Comparison of ENCODE assay signal across 16 cellular contexts in the genomic region with DNA sequence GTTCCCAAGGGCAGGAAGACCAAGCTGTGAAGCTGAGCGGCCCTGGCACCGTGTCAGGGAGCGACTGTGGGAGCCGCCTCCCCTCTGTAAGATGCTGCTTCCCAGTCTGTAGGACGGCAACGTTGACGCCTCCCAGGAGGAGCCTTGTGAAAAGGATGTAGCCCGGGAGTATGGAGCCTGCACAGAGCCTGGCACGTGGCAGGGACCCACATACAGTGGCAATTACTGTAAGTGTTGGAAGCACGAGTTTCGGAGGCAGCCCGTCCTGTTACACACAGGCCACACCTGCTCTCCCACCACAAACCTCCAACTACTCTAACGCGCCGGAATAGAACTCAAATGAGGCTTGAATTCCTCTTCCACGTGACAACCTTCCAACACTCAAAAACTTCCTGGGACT. TPM values are rescaled to one million over a fixed set of nuclear protein-coding genes. Genes with fewer than 3 reads are reported as not detected.
A peak's percentile ranks its signal among the peaks of the same experiment; 100 is the strongest.
DNase-seq lines count a peak whose midpoint lies in the region; ATAC-seq, FAIRE-seq and TF ChIP-seq lines count a peak whose summit lies in the region.
"Had no signal": no experiment of that assay in that cellular context is flagged by ENCODE, and none has a peak within 500 bp of the region (broad histone marks: within the 10 kb centered on the region; RNA-seq: fewer than 3 reads in every experiment).

No MANE protein-coding gene starts in this region.

- BruUV-seq in PC-3 (replicated peaks; lab: Mats Ljungman, UMichigan): no TSS peak

- H3F3A ChIP-seq in Loucy (ENCODE audit: low read depth): no peaks in the 10 kb centered on the region
- no peaks in the 10 kb centered on the region for H3F3A ChIP-seq in PC-3 (ENCODE audit: low read length, unreplicated experiment)

- DNase-seq in lower lobe of right lung (no peak), stomach (no peak), H54 (ENCODE audit: insufficient read length, low spot score) (no peak), PC-3 (no peak)
- DNase-seq: CD4-positive, alpha-beta memory T cell; GF-D8; NCI-H1436; NCI-H2029; NCI-H524; SHP77; SK-N-SH had no signal

- no peaks in the 10 kb centered on the region for H3K27me3 Mint-ChIP-seq in activated T-helper 17 cell treated with anti-CD3 and anti-CD28 coated beads, Interleukin-2, amount 50 U/mL, for 72 hours
- H3K27me3 Mint-ChIP-seq: CD4-positive, alpha-beta memory T cell had no signal

- H4K20me1 ChIP-seq in Loucy (ENCODE audit: insufficient read depth, low read length, poor library complexity, severe bottlenecking) (no peaks in the 10 kb centered on the region), PC-3 (ENCODE audit: low read length) (no peaks in the 10 kb centered on the region)

- no peak for TF ChIP-seq EP300 in stomach (IDR thresholded peaks at IDR 0.05)

- H3K9me2 ChIP-seq in Loucy (replicated peaks; ENCODE audit: low read depth, low read length) (no peaks in the 10 kb centered on the region), PC-3 (replicated peaks; ENCODE audit: low read length) (no peaks in the 10 kb centered on the region)
- H3K9me2 ChIP-seq: SK-N-SH had no signal

- H3K9ac ChIP-seq in Loucy (ENCODE audit: low read depth, low read length, poor library complexity, severe bottlenecking) (no peak overlapping the region), PC-3 (ENCODE audit: low read length) (no peak overlapping the region)
- H3K9ac ChIP-seq: SK-N-SH had no signal

- POLR2A ChIA-PET in PC-3 (lab: Charles Lee; ENCODE audit: unreplicated experiment): no interaction called here

- WGBS in stomach, 5 donors: 77 to 85% (median 80%) methylated on average over 8 to 15 of the region's 16 CpGs

- no peaks in the 10 kb centered on the region for H3K9me3 Mint-ChIP-seq in activated T-helper 17 cell treated with anti-CD3 and anti-CD28 coated beads, Interleukin-2, amount 50 U/mL, for 72 hours

- no peak overlapping the region for H3K4me3 Mint-ChIP-seq in activated T-helper 17 cell treated with anti-CD3 and anti-CD28 coated beads, Interleukin-2, amount 50 U/mL, for 72 hours
- H3K4me3 Mint-ChIP-seq: CD4-positive, alpha-beta memory T cell; GM23338 had no signal

- no peak for ATAC-seq in activated T-helper 17 cell treated with anti-CD3 and anti-CD28 coated beads, Interleukin-2, amount 50 U/mL, for 72 hours (replicated peaks)
- ATAC-seq in lower lobe of right lung (no peak), GM19324 (IDR thresholded peaks at IDR 0.05; ENCODE audit: low FRiP score, unreplicated experiment) (no peak), PC-3 (no peak)
- ATAC-seq: GM23338 had no signal

- intact Hi-C loops in lower lobe of right lung (cut with DNase I) (no loop called here), stomach (cut with DNase I; ENCODE audit: low total_unique reads) (no loop called here), PC-3 (cut with micrococcal nuclease) (no loop called here)

- TF ChIP-seq POLR2A in stomach (IDR thresholded peaks at IDR 0.05) (no peak), H54 (IDR thresholded peaks at IDR 0.05; ENCODE audit: low read depth, low read length) (no peak)

- H3K27ac Mint-ChIP-seq in activated T-helper 17 cell treated with anti-CD3 and anti-CD28 coated beads, Interleukin-2, amount 50 U/mL, for 72 hours: peak overlapping the region; percentile 28
- H3K27ac Mint-ChIP-seq: GM23338 had no signal

- H3K4me1 ChIP-seq in Loucy (ENCODE audit: insufficient read depth, low read length, poor library complexity, severe bottlenecking): peaks cover 13% of the 10 kb centered on the region
- H3K4me1 ChIP-seq in lower lobe of right lung: peaks cover 43% of the 10 kb centered on the region
- peaks cover 31 to 94% (median 78%) of the 10 kb centered on the region in 4 donors for H3K4me1 ChIP-seq in stomach
- H3K4me1 ChIP-seq in PC-3 (ENCODE audit: insufficient read depth, low read length): peaks cover 16% of the 10 kb centered on the region; the same call in 1 of the 2 replicates

- H3K4me3 ChIP-seq in Loucy (ENCODE audit: low read length, poor library complexity, severe bottlenecking) (no peak overlapping the region), lower lobe of right lung (no peak overlapping the region), stomach (no peak overlapping the region), PC-3 (ENCODE audit: low read length) (no peak overlapping the region)
- H3K4me3 ChIP-seq: GM23338 had no signal

- H3K36me3 Mint-ChIP-seq in activated T-helper 17 cell treated with anti-CD3 and anti-CD28 coated beads, Interleukin-2, amount 50 U/mL, for 72 hours (ENCODE audit: low read depth): no peaks in the 10 kb centered on the region

- TF ChIP-seq CTCF in Loucy (conservative IDR thresholded peaks at IDR 0.05; ENCODE audit: low read length) (no peak), lower lobe of right lung (IDR thresholded peaks at IDR 0.05) (no peak), stomach (IDR thresholded peaks at IDR 0.05) (no peak), PC-3 (conservative IDR thresholded peaks at IDR 0.05; ENCODE audit: low read depth, low read length) (no peak)

- H3K4me2 ChIP-seq in Loucy (ENCODE audit: low read depth, low read length, poor library complexity, severe bottlenecking): peak overlapping the region; percentile 30
- no peak overlapping the region for H3K4me2 ChIP-seq in PC-3 (ENCODE audit: low read length)
- H3K4me2 ChIP-seq: GM23338, SK-N-SH had no signal

- FAIRE-seq in H54 (lab: Jason Lieb, UNC): no peak
- FAIRE-seq: GM12892 had no signal

- H3K27ac ChIP-seq in lower lobe of right lung (peak overlapping the region; percentile 93), stomach (peak overlapping the region; percentile 37 to 98 (median 81)), PC-3 (ENCODE audit: low read length) (no peak overlapping the region)

- H3K36me3 ChIP-seq in Loucy (ENCODE audit: insufficient read depth, low read length) (no peaks in the 10 kb centered on the region), lower lobe of right lung (peaks cover 14% of the 10 kb centered on the region), stomach (peaks cover 0 to 18% (median 5%) of the 10 kb centered on the region in 4 donors), PC-3 (ENCODE audit: low read depth, low read length) (no peaks in the 10 kb centered on the region)

- peaks cover 9% of the 10 kb centered on the region for H3K4me1 Mint-ChIP-seq in activated T-helper 17 cell treated with anti-CD3 and anti-CD28 coated beads, Interleukin-2, amount 50 U/mL, for 72 hours

- H3K27me3 ChIP-seq in Loucy (ENCODE audit: insufficient read depth, low read length, poor library complexity, severe bottlenecking): no peaks in the 10 kb centered on the region
- no peaks in the 10 kb centered on the region for H3K27me3 ChIP-seq in lower lobe of right lung (ENCODE audit: low read depth)
- H3K27me3 ChIP-seq in stomach: no peaks in the 10 kb centered on the region
- H3K27me3 ChIP-seq in PC-3 (ENCODE audit: low read length): no peaks in the 10 kb centered on the region

- H2AFZ ChIP-seq in Loucy (ENCODE audit: low read length): no peak overlapping the region
- no peak overlapping the region for H2AFZ ChIP-seq in PC-3 (ENCODE audit: low read length)
- H2AFZ ChIP-seq: GM23338 had no signal

- CTCF ChIA-PET in PC-3 (lab: Charles Lee): no interaction called here

- H3K79me2 ChIP-seq in Loucy (ENCODE audit: insufficient read depth, low read length): peaks cover 88% of the 10 kb centered on the region
- H3K79me2 ChIP-seq in PC-3 (ENCODE audit: low read length): peaks cover 81% of the 10 kb centered on the region

- 0 out of 2 replicates have a peak, but pooled peaks cover 6% of the 10 kb centered on the region for H3K9me3 ChIP-seq in Loucy (ENCODE audit: insufficient read depth, low read depth, low read length)
- H3K9me3 ChIP-seq in lower lobe of right lung: no peaks in the 10 kb centered on the region
- no peaks in the 10 kb centered on the region for H3K9me3 ChIP-seq in stomach
- H3K9me3 ChIP-seq in PC-3 (ENCODE audit: low read length): no peaks in the 10 kb centered on the region
- H3K9me3 ChIP-seq: SK-N-SH had no signal

RNA-seq across cellular contexts. Expression of gene RAB20, which starts 6.6 kb away (rescaled TPM):
- 1 to 10 TPM; 2.4 to 3.7 TPM for total RNA-seq in activated T-helper 17 cell treated with anti-CD3 and anti-CD28 coated beads, Interleukin-2, amount 50 U/mL, for 72 hours
- 51.3 TPM for total RNA-seq in lower lobe of right lung
- total RNA-seq in stomach: 10 to 100 TPM; 11.7 to 44.6 (median 20.0) TPM
- polyA plus RNA-seq in stomach: 10 to 100 TPM; 25.5 to 41.8 (median 36.0) TPM
- 22.9 and 27.9 TPM in 2 replicates for total RNA-seq in PC-3 (2014; rRNA removed)
